ENCODE assay signal across 8 cellular contexts in the genomic region with DNA sequence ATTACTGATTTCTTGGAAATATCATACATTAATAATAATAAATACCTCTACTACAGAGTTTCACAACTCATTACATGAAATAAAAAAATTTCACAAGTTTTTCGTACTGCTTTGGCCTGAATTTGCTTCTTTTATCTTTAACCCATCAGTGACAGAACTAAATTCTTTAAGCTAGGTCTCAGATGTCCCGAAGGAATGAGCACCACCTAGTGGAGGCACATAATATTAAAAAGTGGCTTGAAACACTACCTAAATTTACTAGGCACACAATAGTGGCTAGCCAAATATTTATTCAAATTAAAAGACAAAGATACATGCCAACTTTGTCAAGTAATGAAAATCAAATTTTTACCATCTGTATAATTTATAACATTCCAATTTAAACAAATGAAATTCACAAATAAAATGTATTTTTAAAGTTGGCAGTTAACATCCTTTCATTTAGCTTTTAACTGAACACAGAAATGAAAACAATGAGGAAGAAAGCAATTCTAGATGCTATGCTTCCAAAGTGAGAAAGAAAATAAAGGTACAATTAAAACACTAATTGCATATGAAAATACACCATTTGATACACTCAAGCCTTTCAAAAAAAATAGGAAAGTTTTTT.
DNase-seq lines count a peak whose midpoint lies in the region; ATAC-seq and TF ChIP-seq lines count a peak whose summit lies in the region.

No MANE protein-coding gene starts in this region.

- H3K23me2 ChIP-seq in H9 (ENCODE audit: insufficient read length, low read depth, low read length, poor library complexity, severe bottlenecking), result no peaks in the 10 kb centered on the region

- no peak overlapping the region for H2BK12ac ChIP-seq in H9 (ENCODE audit: insufficient read length, low read depth, low read length)

- no peaks in the 10 kb centered on the region for H4K20me1 ChIP-seq in H9 (ENCODE audit: control insufficient read depth, insufficient read depth, insufficient read length)

- H3K23ac ChIP-seq in H9 (ENCODE audit: insufficient read length, low read depth, low read length), result no peak overlapping the region

- peak; percentile 58 for DNase-seq in activated naive CD4-positive, alpha-beta T cell treated with anti-CD3 and anti-CD28 coated beads for 36 hours
- DNase-seq in activated naive CD4-positive, alpha-beta T cell treated with Interleukin-2 at 50 U/mL for 16 hours, result no peak
- DNase-seq in H9 (no peak), NCI-H2227 treated with DMSO at 0.1 percent for 48 hours (lab: John Stamatoyannopoulos, UW) (peak; percentile 26), glomerular endothelial cell (ENCODE audit: extremely low read depth, low read depth, low spot score) (peak; percentile 56), pons (ENCODE audit: low spot score) (peak; percentile 65), NCI-H524 treated with DMSO at 0.1 percent for 48 hours (lab: John Stamatoyannopoulos, UW) (no peak)
- DNase-seq in activated T-cell treated with anti-CD3 and anti-CD28 coated beads, Interleukin-2, amount 50 U/mL, for 72 hours, result peak; percentile 50 to 60

- H3K9ac ChIP-seq in H9 (ENCODE audit: extremely low read depth, insufficient read length, low read length), result no peak overlapping the region

- no peak overlapping the region for H3K56ac ChIP-seq in H9 (ENCODE audit: insufficient read length, low read depth, low read length)

- CTCF ChIA-PET in activated naive CD4-positive, alpha-beta T cell treated with anti-CD3 and anti-CD28 coated beads for 36 hours (lab: Charles Lee), result interaction anchor here (0.6 to 2.8 kb wide), 11 partner anchors 14 to 437 kb away, joined by 3 to 15 read pairs (median 4); no protein-coding TSS in a partner anchor

- H2AK5ac ChIP-seq in H9 (ENCODE audit: insufficient read length, low read length), result no peak overlapping the region

- no peaks in the 10 kb centered on the region for H3K27me3 Mint-ChIP-seq in activated naive CD4-positive, alpha-beta T cell treated with anti-CD3 and anti-CD28 coated beads for 36 hours (ENCODE audit: low read depth)
- H3K27me3 Mint-ChIP-seq in H9 (ENCODE audit: low read depth), result no peaks in the 10 kb centered on the region; the same call in 1 of the 2 replicates
- H3K27me3 Mint-ChIP-seq in activated T-cell treated with anti-CD3 and anti-CD28 coated beads, Interleukin-2, amount 50 U/mL, for 72 hours (ENCODE audit: low read depth), result no peaks in the 10 kb centered on the region

- peak; percentile 91 for TF ChIP-seq CTCF in H9 (conservative IDR thresholded peaks at IDR 0.05)

- H3K27me3 ChIP-seq in H9 (ENCODE audit: insufficient read depth, low read length), result no peaks in the 10 kb centered on the region

- no peak overlapping the region for H2BK120ac ChIP-seq in H9 (ENCODE audit: low read depth, low read length, poor library complexity, severe bottlenecking)

- H2AFZ ChIP-seq in H9 (ENCODE audit: low read length), result no peak overlapping the region

- no peak overlapping the region for H4K5ac ChIP-seq in H9 (ENCODE audit: insufficient read length, low read depth, low read length)

- no peak overlapping the region for H3K18ac ChIP-seq in H9 (ENCODE audit: insufficient read length, low read depth, low read length)

- H4K8ac ChIP-seq in H9 (replicated peaks; ENCODE audit: insufficient read length, low read depth, low read length), result no peak overlapping the region

- H3K79me1 ChIP-seq in H9 (ENCODE audit: insufficient read depth, low read depth, low read length, poor library complexity, severe bottlenecking), result no peaks in the 10 kb centered on the region

- no peak overlapping the region for H3T11ph ChIP-seq in H9 (ENCODE audit: low read length)

- H3K36me3 Mint-ChIP-seq in activated naive CD4-positive, alpha-beta T cell treated with anti-CD3 and anti-CD28 coated beads for 36 hours (ENCODE audit: low read depth), result no peaks in the 10 kb centered on the region
- H3K36me3 Mint-ChIP-seq in H9 (ENCODE audit: insufficient read depth in 1 of 3, low read depth in 3 of 3), result no peaks in the 10 kb centered on the region
- no peaks in the 10 kb centered on the region for H3K36me3 Mint-ChIP-seq in activated T-cell treated with anti-CD3 and anti-CD28 coated beads, Interleukin-2, amount 50 U/mL, for 72 hours (ENCODE audit: insufficient read depth in 2 of 2)

- peak; percentile 41 to 51 for ATAC-seq in activated T-cell treated with anti-CD3 and anti-CD28 coated beads, Interleukin-2, amount 50 U/mL, for 72 hours (replicated peaks in 1 of 2)

- H3K27ac Mint-ChIP-seq in activated naive CD4-positive, alpha-beta T cell treated with anti-CD3 and anti-CD28 coated beads for 36 hours, result no peak overlapping the region
- H3K27ac Mint-ChIP-seq in H9, result no peak overlapping the region
- H3K27ac Mint-ChIP-seq in activated T-cell treated with anti-CD3 and anti-CD28 coated beads, Interleukin-2, amount 50 U/mL, for 72 hours, result peak overlapping the region; percentile 25

- H2BK15ac ChIP-seq in H9 (ENCODE audit: low read depth, low read length), result no peak overlapping the region

- no peak overlapping the region for H3K14ac ChIP-seq in H9 (ENCODE audit: insufficient read depth, low read length)

- intact Hi-C loops in activated naive CD4-positive, alpha-beta T cell treated with anti-CD3 and anti-CD28 coated beads for 36 hours (cut with micrococcal nuclease), result loop anchor here (1.0 to 5.0 kb wide), 14 partner anchors 63 to 809 kb away; partner anchors contain the start of genes MPP7, ODAD2 and RAB18

- no CpG with 5 or more reads among the region's 2 CpGs for WGBS in H9 (ENCODE audit: extremely low coverage, insufficient read length, low lambda C conversion rate)

- no peak overlapping the region for H3K4me2 ChIP-seq in H9 (ENCODE audit: insufficient read depth, insufficient read length, low read length)

- peaks cover 42% of the 10 kb centered on the region for H3K4me1 Mint-ChIP-seq in activated naive CD4-positive, alpha-beta T cell treated with anti-CD3 and anti-CD28 coated beads for 36 hours (ENCODE audit: low read depth)
- H3K4me1 Mint-ChIP-seq in H9, result peaks cover 4 to 8% of the 10 kb centered on the region in 2 experiments; a peak in 2 of 4 replicates
- H3K4me1 Mint-ChIP-seq in activated T-cell treated with anti-CD3 and anti-CD28 coated beads, Interleukin-2, amount 50 U/mL, for 72 hours (ENCODE audit: low read depth), result peaks cover 41% of the 10 kb centered on the region

- H2BK5ac ChIP-seq in H9 (ENCODE audit: insufficient read length, low read length), result no peak overlapping the region

- H4K91ac ChIP-seq in H9 (ENCODE audit: insufficient read length, low read depth, low read length), result no peak overlapping the region

- no peaks in the 10 kb centered on the region for H3K79me2 ChIP-seq in H9 (ENCODE audit: insufficient read depth, low read length)

- H3K27ac ChIP-seq in H9 (ENCODE audit: insufficient read length, low read depth, low read length), result no peak overlapping the region

- H3K4me3 Mint-ChIP-seq in activated naive CD4-positive, alpha-beta T cell treated with anti-CD3 and anti-CD28 coated beads for 36 hours, result no peak overlapping the region
- H3K4me3 Mint-ChIP-seq in H9, result no peak overlapping the region
- H3K4me3 Mint-ChIP-seq in activated T-cell treated with anti-CD3 and anti-CD28 coated beads, Interleukin-2, amount 50 U/mL, for 72 hours, result peak overlapping the region in 1 of 2 donors; percentile 92

- no peaks in the 10 kb centered on the region for H3K9me3 ChIP-seq in H9 (ENCODE audit: control insufficient read depth, low read depth, low read length)

- no peak overlapping the region for H3K4ac ChIP-seq in H9 (ENCODE audit: low read depth, low read length)

- no peak overlapping the region for H2BK20ac ChIP-seq in H9 (ENCODE audit: low read depth, low read length, poor library complexity, severe bottlenecking)

- H3K4me1 ChIP-seq in H9 (ENCODE audit: insufficient read depth, low read length), result no peaks in the 10 kb centered on the region

- H3K9me3 Mint-ChIP-seq in activated naive CD4-positive, alpha-beta T cell treated with anti-CD3 and anti-CD28 coated beads for 36 hours, result no peaks in the 10 kb centered on the region
- no peaks in the 10 kb centered on the region for H3K9me3 Mint-ChIP-seq in H9
- H3K9me3 Mint-ChIP-seq in activated T-cell treated with anti-CD3 and anti-CD28 coated beads, Interleukin-2, amount 50 U/mL, for 72 hours, result no peaks in the 10 kb centered on the region

Comparison
In these comparisons a context has a peak if more than half of its experiments do, and no peak if none do; other contexts are left out.
1. DNase-seq: peak in activated naive CD4-positive, alpha-beta T cell treated with anti-CD3 and anti-CD28 coated beads for 36 hours (single experiment), NCI-H2227 treated with DMSO at 0.1 percent for 48 hours (single experiment), activated T-cell treated with anti-CD3 and anti-CD28 coated beads, Interleukin-2, amount 50 U/mL, for 72 hours (2 of 2), glomerular endothelial cell (single experiment) and pons (single experiment); none in activated naive CD4-positive, alpha-beta T cell treated with Interleukin-2 at 50 U/mL for 16 hours (single experiment), H9 (single experiment) and NCI-H524 treated with DMSO at 0.1 percent for 48 hours (single experiment).